ENCODE assay signal across 13 cellular contexts in the genomic region with DNA sequence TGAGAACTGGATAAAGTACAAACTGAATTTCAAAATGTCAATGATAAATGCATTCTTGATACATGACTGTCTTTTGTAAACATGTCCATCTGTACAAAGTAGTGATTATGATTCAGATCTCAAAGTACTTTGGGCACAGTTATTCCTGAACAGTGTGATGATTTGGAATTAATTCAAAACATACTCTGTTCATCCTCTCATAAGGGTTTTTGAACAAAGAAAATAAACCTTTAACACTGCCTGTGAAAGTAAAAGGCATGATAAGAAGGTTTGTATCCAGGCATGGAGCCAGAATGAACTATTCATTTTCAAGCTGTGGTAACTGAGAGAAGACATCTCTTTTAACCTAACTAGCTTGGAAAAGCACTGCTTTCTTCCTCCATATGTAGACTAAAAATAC. TPM values are rescaled to one million over a fixed set of nuclear protein-coding genes. Genes with fewer than 3 reads are reported as not detected.
A peak's percentile ranks its signal among the peaks of the same experiment; 100 is the strongest.
DNase-seq lines count a peak whose midpoint lies in the region; ATAC-seq and TF ChIP-seq lines count a peak whose summit lies in the region.
"Had no signal": no experiment of that assay in that cellular context is flagged by ENCODE, and none has a peak within 500 bp of the region (broad histone marks: within the 10 kb centered on the region; RNA-seq: fewer than 3 reads in every experiment).

No MANE protein-coding gene starts in this region.

- H3K36me3 ChIP-seq in left ventricle myocardium inferior (no peaks in the 10 kb centered on the region), right atrium auricular region (no peaks in the 10 kb centered on the region), tibial artery (no peaks in the 10 kb centered on the region), BE2C (no peaks in the 10 kb centered on the region)
- H3K36me3 ChIP-seq: upper lobe of right lung had no signal

- TF ChIP-seq CTCF in left ventricle myocardium inferior (IDR thresholded peaks at IDR 0.05; ENCODE audit: borderline replicate concordance) (no peak), right atrium auricular region (IDR thresholded peaks at IDR 0.05) (no peak), choroid plexus epithelial cell (conservative IDR thresholded peaks at IDR 0.05; ENCODE audit: low read depth, low read length) (no peak), tibial artery (IDR thresholded peaks at IDR 0.05) (no peak), BE2C (IDR thresholded peaks at IDR 0.05; ENCODE audit: low read depth, low read length) (no peak)

- DNase-seq in left ventricle myocardium inferior (no peak), right atrium auricular region (ENCODE audit: low spot score) (no peak), choroid plexus epithelial cell (ENCODE audit: low read depth) (peak; percentile 87), medulla oblongata (ENCODE audit: extremely low spot score) (peak; percentile 2), tibial artery (no peak), BE2C (no peak)
- DNase-seq: NCI-H2107, upper lobe of right lung had no signal

- no peaks in the 10 kb centered on the region for H3K27me3 ChIP-seq in left ventricle myocardium inferior (ENCODE audit: low read depth)
- H3K27me3 ChIP-seq in right atrium auricular region, result no peaks in the 10 kb centered on the region
- H3K27me3 ChIP-seq in tibial artery, result no peaks in the 10 kb centered on the region
- H3K27me3 ChIP-seq in BE2C, result no peaks in the 10 kb centered on the region
- H3K27me3 ChIP-seq: upper lobe of right lung had no signal

- H3K4me3 ChIP-seq in left ventricle myocardium inferior (no peak overlapping the region), right atrium auricular region (no peak overlapping the region), choroid plexus epithelial cell (ENCODE audit: low read depth, low read length) (peak overlapping the region; percentile 14), tibial artery (no peak overlapping the region), BE2C (ENCODE audit: low read depth, low read length) (no peak overlapping the region)
- H3K4me3 ChIP-seq: GM12878, skin epidermis had no signal

- ATAC-seq in GM18520 (IDR thresholded peaks at IDR 0.05; ENCODE audit: unreplicated experiment), result no peak
- no peak for ATAC-seq in esophagus mucosa
- ATAC-seq: GM12878, upper lobe of right lung had no signal

- H3K27ac ChIP-seq in left ventricle myocardium inferior (replicated peaks) (peak overlapping the region; percentile 66), right atrium auricular region (no peak overlapping the region), tibial artery (no peak overlapping the region)
- H3K27ac ChIP-seq: KMS-11, skin epidermis, upper lobe of right lung had no signal

- no peaks in the 10 kb centered on the region for H3K9me3 ChIP-seq in left ventricle myocardium inferior (replicated peaks)
- no peaks in the 10 kb centered on the region for H3K9me3 ChIP-seq in right atrium auricular region
- H3K9me3 ChIP-seq in tibial artery, result no peaks in the 10 kb centered on the region
- H3K9me3 ChIP-seq in BE2C, result no peaks in the 10 kb centered on the region
- H3K9me3 ChIP-seq: upper lobe of right lung had no signal

- intact Hi-C loops in left ventricle myocardium inferior (cut with micrococcal nuclease) (no loop called here), tibial artery (cut with DNase I; ENCODE audit: low total_unique reads) (no loop called here)

- no peaks in the 10 kb centered on the region for H3K4me1 ChIP-seq in left ventricle myocardium inferior
- H3K4me1 ChIP-seq in right atrium auricular region, result no peaks in the 10 kb centered on the region
- peaks cover 0 to 4% (median 2%) of the 10 kb centered on the region in 4 donors for H3K4me1 ChIP-seq in tibial artery
- no peaks in the 10 kb centered on the region for H3K4me1 ChIP-seq in BE2C
- H3K4me1 ChIP-seq: upper lobe of right lung had no signal

RNA-seq across cellular contexts. Expression of a gene that starts 0.9 kb away (rescaled TPM):
- total RNA-seq in left ventricle myocardium inferior, result 0.74 TPM
- 1 to 10 TPM; 1.0 to 2.4 TPM for total RNA-seq in right atrium auricular region
- total RNA-seq in esophagus mucosa, result 0.08 TPM
- 0.36 TPM for polyA plus RNA-seq in BE2C (2012; ENCODE audit: insufficient read depth, insufficient read length, low read depth)
- total RNA-seq: GM12878 had no signal

Comparison
In these comparisons a context has a peak if more than half of its experiments do, and no peak if none do; other contexts are left out.
1. DNase-seq: peak in choroid plexus epithelial cell (single experiment) and medulla oblongata (single experiment); none in left ventricle myocardium inferior (single experiment), right atrium auricular region (single experiment), tibial artery (0 of 2) and BE2C (single experiment).